ENCODE assay signal across 8 cellular contexts in genomic region chr2:170716851-170717598, GRCh38. TPM values are rescaled to one million over a fixed set of nuclear protein-coding genes. Genes with fewer than 3 reads are reported as not detected.
A peak's percentile ranks its signal among the peaks of the same experiment; 100 is the strongest.
DNase-seq lines count a peak whose midpoint lies in the region; ATAC-seq and TF ChIP-seq lines count a peak whose summit lies in the region.

No MANE protein-coding gene starts in this region.

- no peaks in the 10 kb centered on the region for H3K36me3 ChIP-seq in stomach

- peak; percentile 41 for TF ChIP-seq CTCF in choroid plexus epithelial cell (conservative IDR thresholded peaks at IDR 0.05; ENCODE audit: low read depth, low read length)
- peak in 4 of 7 experiments; percentile 40 to 66 (median 55) for TF ChIP-seq CTCF in stomach (IDR thresholded peaks at IDR 0.05)

- no peaks in the 10 kb centered on the region for H3K9me3 ChIP-seq in stomach

- 16 to 69% (median 32%) methylated on average over 24 to 74 of the region's 74 CpGs for WGBS in stomach, 5 donors

- ATAC-seq in left colon (peak; percentile 37), HG03460 (IDR thresholded peaks at IDR 0.05; ENCODE audit: unreplicated experiment) (no peak), GM18870 (IDR thresholded peaks at IDR 0.05; ENCODE audit: unreplicated experiment) (no peak)

- peaks cover 6 to 85% (median 63%) of the 10 kb centered on the region in 3 donors for H3K27me3 ChIP-seq in stomach

- DNase-seq in AG08395 (ENCODE audit: low spot score) (peak; percentile 68), NCI-H1092 treated with DMSO at 0.1 percent for 48 hours (lab: John Stamatoyannopoulos, UW) (peak; percentile 43), choroid plexus epithelial cell (ENCODE audit: low read depth) (peak; percentile 29), left colon (peak; percentile 36 to 50), stomach (peak; percentile 58), OCI-M1 (lab: John Stamatoyannopoulos, UW) (no peak)

- H3K27ac ChIP-seq in stomach: peak overlapping the region in 1 of 5 donors; percentile 78

- H3K4me3 ChIP-seq in choroid plexus epithelial cell (ENCODE audit: low read depth, low read length): no peak overlapping the region
- H3K4me3 ChIP-seq in stomach: peak overlapping the region; percentile 52 to 67 (median 56)

- intact Hi-C loops in left colon (cut with DNase I, micrococcal nuclease) (loop anchor here in 1 of 2 donors (10.0 kb wide), 1 partner anchor 312 kb away; no protein-coding TSS in a partner anchor), stomach (cut with DNase I; ENCODE audit: low total_unique reads) (loop anchor here (10.0 kb wide), 1 partner anchor 98 kb away; the partner anchor contains the start of gene GAD1)

- TF ChIP-seq EP300 in stomach (IDR thresholded peaks at IDR 0.05): no peak

- H3K4me1 ChIP-seq in stomach: peaks cover 58 to 61% (median 59%) of the 10 kb centered on the region in 4 donors

- no peak for TF ChIP-seq POLR2A in stomach (IDR thresholded peaks at IDR 0.05)

RNA-seq across cellular contexts. Expression of gene SP5, which starts 1.9 kb away (rescaled TPM):
- total RNA-seq in left colon (1 to 10 TPM; 1.3 to 1.7 TPM), stomach (1 to 10 TPM in 2 of 5 donors, under 1 TPM in 1, not detected in 2; 0.92 to 5.8 (median 1.2) TPM)
- 1 to 10 TPM; 2.6 to 4.1 (median 3.4) TPM for polyA plus RNA-seq in stomach

RNA-seq across cellular contexts. Expression of gene ERICH2, which starts 53.2 kb away (rescaled TPM):
- total RNA-seq in left colon: not detected
- not detected for total RNA-seq in stomach
- polyA plus RNA-seq in stomach: 1 to 10 TPM; 1.5 to 6.8 (median 6.1) TPM
